Comparison of ENCODE assay signal across 16 cellular contexts in the genomic region with DNA sequence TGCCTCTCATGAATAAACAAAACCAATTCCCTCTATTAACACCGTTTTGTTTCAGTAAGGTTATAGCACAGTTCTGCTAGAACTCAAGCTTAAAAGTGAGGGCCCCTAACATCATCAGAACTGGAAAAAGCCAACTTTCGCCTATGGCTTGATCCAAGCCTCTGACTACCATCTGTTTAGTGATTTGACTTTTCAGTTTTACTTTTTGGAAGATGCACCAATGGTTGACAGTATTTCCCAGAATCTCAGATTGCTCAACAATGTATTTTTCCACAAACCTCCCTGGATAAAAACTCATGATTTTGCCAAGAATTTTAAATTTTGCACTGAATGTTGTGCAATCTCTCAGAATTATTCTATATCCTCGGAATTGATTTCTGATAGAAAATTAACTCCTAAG.
"Had no signal": no experiment of that assay in that cellular context is flagged by ENCODE, and none has a peak within 500 bp of the region (broad histone marks: within the 10 kb centered on the region; RNA-seq: fewer than 3 reads in every experiment).

No MANE protein-coding gene starts in this region.

- DNase-seq: activated B cell treated with CpG ODN at 0.5 μM for 24 hours; activated CD4-positive, alpha-beta T cell treated with anti-CD3 and anti-CD28 coated beads, Interleukin-2, amount 10 ng/mL, durations not matched to agents 7 days and 5 days; activated CD8-positive, alpha-beta memory T cell treated with anti-CD3 and anti-CD28 coated beads for 24 hours; activated naive CD4-positive, alpha-beta T cell; dermis blood vessel endothelial cell; effector memory CD8-positive, alpha-beta T cell; hippocampal formation; naive thymus-derived CD4-positive, alpha-beta T cell; stimulated activated naive CD8-positive, alpha-beta T cell treated with anti-CD3 and anti-CD28 coated beads, Interleukin-15, amount 100 ng/mL, for 72 hours; testis had no signal

- H3K4me2 ChIP-seq: smooth muscle cell had no signal

- H3K4me3 Mint-ChIP-seq: activated B cell treated with CpG ODN at 0.5 μM for 24 hours; activated CD4-positive, alpha-beta T cell treated with anti-CD3 and anti-CD28 coated beads, Interleukin-2, amount 10 ng/mL, durations not matched to agents 7 days and 5 days; effector memory CD8-positive, alpha-beta T cell; naive thymus-derived CD4-positive, alpha-beta T cell; stimulated activated naive CD8-positive, alpha-beta T cell treated with anti-CD3 and anti-CD28 coated beads, Interleukin-15, amount 100 ng/mL, for 72 hours had no signal

- H3K27ac ChIP-seq: ascending aorta, parathyroid adenoma, testis had no signal

- H3K4me3 ChIP-seq: ascending aorta, smooth muscle cell, testis had no signal

- H3K27me3 ChIP-seq: ascending aorta, testis had no signal

- H3K9me3 Mint-ChIP-seq: activated B cell treated with CpG ODN at 0.5 μM for 24 hours; activated CD4-positive, alpha-beta T cell treated with anti-CD3 and anti-CD28 coated beads, Interleukin-2, amount 10 ng/mL, durations not matched to agents 7 days and 5 days; effector memory CD8-positive, alpha-beta T cell; stimulated activated naive CD8-positive, alpha-beta T cell treated with anti-CD3 and anti-CD28 coated beads, Interleukin-15, amount 100 ng/mL, for 72 hours had no signal

- FAIRE-seq: bronchial epithelial cell, TTC549, urothelium cell line had no signal

- H3K36me3 Mint-ChIP-seq: naive thymus-derived CD4-positive, alpha-beta T cell had no signal

- H2AFZ ChIP-seq: parathyroid adenoma had no signal

- H3K79me2 ChIP-seq: parathyroid adenoma had no signal

- H3K27ac Mint-ChIP-seq: activated B cell treated with CpG ODN at 0.5 μM for 24 hours; activated CD4-positive, alpha-beta T cell treated with anti-CD3 and anti-CD28 coated beads, Interleukin-2, amount 10 ng/mL, durations not matched to agents 7 days and 5 days; effector memory CD8-positive, alpha-beta T cell; naive thymus-derived CD4-positive, alpha-beta T cell; stimulated activated naive CD8-positive, alpha-beta T cell treated with anti-CD3 and anti-CD28 coated beads, Interleukin-15, amount 100 ng/mL, for 72 hours had no signal

- ATAC-seq: effector memory CD8-positive, alpha-beta T cell; naive thymus-derived CD4-positive, alpha-beta T cell; stimulated activated naive CD8-positive, alpha-beta T cell treated with anti-CD3 and anti-CD28 coated beads, Interleukin-15, amount 100 ng/mL, for 72 hours had no signal

- H3K9ac ChIP-seq: parathyroid adenoma had no signal

- H3K9me3 ChIP-seq: ascending aorta, testis had no signal

- H3K4me1 Mint-ChIP-seq: activated B cell treated with CpG ODN at 0.5 μM for 24 hours; activated CD4-positive, alpha-beta T cell treated with anti-CD3 and anti-CD28 coated beads, Interleukin-2, amount 10 ng/mL, durations not matched to agents 7 days and 5 days; naive thymus-derived CD4-positive, alpha-beta T cell; stimulated activated naive CD8-positive, alpha-beta T cell treated with anti-CD3 and anti-CD28 coated beads, Interleukin-15, amount 100 ng/mL, for 72 hours had no signal

- H3K4me1 ChIP-seq: ascending aorta, parathyroid adenoma had no signal

- H3K36me3 ChIP-seq: ascending aorta had no signal
